Comparison of ENCODE assay signal across 19 cellular contexts in the genomic region with DNA sequence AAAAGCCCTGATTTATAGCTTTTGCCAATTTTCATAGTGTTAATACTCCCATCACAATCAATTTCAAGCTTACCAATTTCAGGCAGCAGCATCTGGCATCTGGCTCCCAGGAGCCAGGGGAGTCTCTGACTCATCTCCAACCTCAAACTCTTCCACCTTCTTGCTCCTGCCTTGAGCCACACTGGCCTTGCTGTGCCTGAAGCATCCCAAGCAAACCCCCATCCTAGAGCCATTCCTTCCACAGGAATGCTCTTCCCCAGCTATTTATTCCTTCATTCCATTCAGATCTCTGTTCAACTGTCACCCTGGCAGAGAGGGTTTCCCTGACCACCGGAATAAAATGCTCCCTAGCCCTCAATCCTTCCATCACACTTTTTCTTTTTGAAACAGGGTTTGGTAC. TPM values are rescaled to one million over a fixed set of nuclear protein-coding genes. Genes with fewer than 3 reads are reported as not detected.
DNase-seq lines count a peak whose midpoint lies in the region; ATAC-seq and TF ChIP-seq lines count a peak whose summit lies in the region.
"Had no signal": no experiment of that assay in that cellular context is flagged by ENCODE, and none has a peak within 500 bp of the region (broad histone marks: within the 10 kb centered on the region; RNA-seq: fewer than 3 reads in every experiment).

No MANE protein-coding gene starts in this region.

- no peaks in the 10 kb centered on the region for H3K27me3 ChIP-seq in BE2C
- H3K27me3 ChIP-seq: SJSA1 had no signal

- no peaks in the 10 kb centered on the region for H3K9me3 ChIP-seq in T-helper 17 cell (ENCODE audit: control insufficient read depth, low read length, poor library complexity, severe bottlenecking)
- no peaks in the 10 kb centered on the region for H3K9me3 ChIP-seq in BE2C
- H3K9me3 ChIP-seq: SJSA1 had no signal

- H3K4me1 ChIP-seq in BE2C: no peaks in the 10 kb centered on the region
- H3K4me1 ChIP-seq: SJSA1 had no signal

- in situ Hi-C loops in KBM-7 (cut with MboI; ENCODE audit: low pct_unique_long_range_greater_than_20kb, low sequenced_read_pairs): no loop called here

- no peak for TF ChIP-seq CTCF in AG10803 (conservative IDR thresholded peaks at IDR 0.05; ENCODE audit: low read length)
- TF ChIP-seq CTCF in BE2C (IDR thresholded peaks at IDR 0.05; ENCODE audit: low read depth, low read length): no peak

- no peaks in the 10 kb centered on the region for H3K27me3 Mint-ChIP-seq in T-helper 17 cell

- no peaks in the 10 kb centered on the region for H3K36me3 ChIP-seq in BE2C
- H3K36me3 ChIP-seq: SJSA1 had no signal

- peaks cover 4% of the 10 kb centered on the region for H3K4me1 Mint-ChIP-seq in T-helper 17 cell
- H3K4me1 Mint-ChIP-seq: GM23338 had no signal

- DNase-seq in AG10803 (ENCODE audit: low read depth): peak; percentile 55
- DNase-seq in HT1080 (ENCODE audit: low read depth): peak; percentile 49
- no peak for DNase-seq in T-helper 17 cell
- DNase-seq in islet precursor cell: peak; percentile 66
- DNase-seq in KBM-7: no peak
- DNase-seq in BE2C: no peak
- no peak for DNase-seq in NCI-H146 (lab: John Stamatoyannopoulos, UW)
- DNase-seq: DMS79, HCEC 1CT, MV-4-11, NCI-H1417, NCI-H187 treated with DMSO at 0.1 percent for 48 hours, NCI-H526, PC-3, SW 1271 had no signal

- no peaks in the 10 kb centered on the region for H3K36me3 Mint-ChIP-seq in T-helper 17 cell (ENCODE audit: low read depth)

- no peak overlapping the region for H3K4me3 Mint-ChIP-seq in T-helper 17 cell
- H3K4me3 Mint-ChIP-seq: GM23338 had no signal

- ATAC-seq in T-helper 17 cell: no peak
- ATAC-seq in GM21576 (IDR thresholded peaks at IDR 0.05; ENCODE audit: unreplicated experiment): no peak
- ATAC-seq: GM23338, K562, PC-3 had no signal

- H3K27ac Mint-ChIP-seq in T-helper 17 cell: peak overlapping the region; percentile 72
- H3K27ac Mint-ChIP-seq: GM23338 had no signal

- H3K4me3 ChIP-seq in AG10803 (ENCODE audit: low read length) (no peak overlapping the region), BE2C (ENCODE audit: low read depth, low read length) (no peak overlapping the region)
- H3K4me3 ChIP-seq: GM23338, K562, SJSA1 had no signal

RNA-seq across cellular contexts. Expression of a gene that starts 13.9 kb away (rescaled TPM):
- 139 and 186 TPM in 2 replicates for total RNA-seq in HT1080 (2014; rRNA removed; shearing (Covaris generic))
- 193 and 211 TPM in 2 replicates for polyA plus RNA-seq in HT1080 (2015; cell fraction: cytosol; rRNA removed)
- 155 and 189 TPM in 2 replicates for polyA plus RNA-seq in HT1080 (2015; cell fraction: nucleus; rRNA removed)
- 100 to 1,000 TPM; 140 to 149 TPM for total RNA-seq in T-helper 17 cell
- polyA plus RNA-seq in BE2C (2012; ENCODE audit: insufficient read depth, insufficient read length, low read depth): 165 TPM

Comparison
In these comparisons a context has a peak if more than half of its experiments do, and no peak if none do; other contexts are left out.
1. DNase-seq: peak in AG10803 (single experiment), HT1080 (single experiment) and islet precursor cell (single experiment); none in T-helper 17 cell (0 of 3), KBM-7 (single experiment), BE2C (single experiment) and NCI-H146 (single experiment).